10 cellular contexts compared by ENCODE assay signal in the genomic region with DNA sequence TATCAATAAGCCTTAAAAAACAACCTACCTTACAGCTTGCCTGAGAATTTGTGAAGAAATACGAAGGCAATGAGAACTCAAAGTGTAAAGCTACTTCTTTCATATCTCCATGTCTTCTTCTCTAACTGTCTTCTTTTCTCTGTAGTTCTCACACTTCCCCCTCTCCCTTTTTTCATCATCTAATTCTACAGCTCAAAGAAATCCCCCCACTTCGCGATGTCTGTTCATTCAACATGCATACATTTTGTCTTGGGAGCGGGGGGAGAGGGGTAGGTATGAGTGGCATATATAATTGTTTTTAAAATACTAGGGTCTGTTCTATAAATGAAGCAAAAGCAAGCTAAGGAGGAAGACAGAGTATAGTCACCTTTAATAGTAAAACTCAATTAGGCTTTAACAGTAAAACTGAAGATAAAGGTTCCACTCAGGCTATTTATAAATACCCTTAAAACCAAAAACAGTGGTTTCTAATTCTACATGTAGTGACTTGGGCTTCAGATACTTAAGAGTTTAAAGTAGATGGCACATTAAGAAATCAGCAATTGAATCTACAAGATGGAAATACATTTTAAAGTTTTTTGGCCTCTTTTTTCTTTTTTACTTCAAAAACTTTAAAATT.
DNase-seq lines count a peak whose midpoint lies in the region; ATAC-seq, FAIRE-seq and TF ChIP-seq lines count a peak whose summit lies in the region.
"Had no signal": no experiment of that assay in that cellular context is flagged by ENCODE, and none has a peak within 500 bp of the region (broad histone marks: within the 10 kb centered on the region; RNA-seq: fewer than 3 reads in every experiment).

No MANE protein-coding gene starts in this region.

- ATAC-seq in GM21367 (IDR thresholded peaks at IDR 0.05; ENCODE audit: unreplicated experiment) (peak; percentile 33), HG03175 (IDR thresholded peaks at IDR 0.05; ENCODE audit: unreplicated experiment) (peak; percentile 48)
- ATAC-seq in central memory CD8-positive, alpha-beta T cell (replicated peaks; ENCODE audit: extremely low read depth, poor library complexity, severe bottlenecking): peak; percentile 13

- H3K36me3 Mint-ChIP-seq in central memory CD8-positive, alpha-beta T cell (ENCODE audit: insufficient read depth): peaks cover 14% of the 10 kb centered on the region

- in situ Hi-C loops in KBM-7 (cut with MboI; ENCODE audit: low pct_unique_long_range_greater_than_20kb, low sequenced_read_pairs): no loop called here

- peak overlapping the region; percentile 73 for H3K4me3 Mint-ChIP-seq in central memory CD8-positive, alpha-beta T cell

- H3K27ac ChIP-seq in caudate nucleus (ENCODE audit: low read depth, low read length): no peak overlapping the region
- H3K27ac ChIP-seq: parathyroid adenoma had no signal

- peak overlapping the region; percentile 55 for H3K27ac Mint-ChIP-seq in central memory CD8-positive, alpha-beta T cell (ENCODE audit: low read depth)

- FAIRE-seq in GM12891 (lab: Jason Lieb, UNC): peak; percentile 40

- H3K9me3 Mint-ChIP-seq in central memory CD8-positive, alpha-beta T cell: no peaks in the 10 kb centered on the region

- DNase-seq in GM12891 (ENCODE audit: insufficient read length, low spot score) (no peak), caudate nucleus (lab: John Stamatoyannopoulos, UW) (no peak), NCI-H524 treated with DMSO at 0.1 percent for 48 hours (lab: John Stamatoyannopoulos, UW) (no peak), KBM-7 (no peak), NCI-H446 (lab: John Stamatoyannopoulos, UW) (no peak)
- no peak for DNase-seq in central memory CD8-positive, alpha-beta T cell (ENCODE audit: low spot score in 2 of 2)
- DNase-seq: NCI-H1930 had no signal

- H3K27me3 Mint-ChIP-seq in central memory CD8-positive, alpha-beta T cell: no peaks in the 10 kb centered on the region

- TF ChIP-seq POLR2A in GM12891 (IDR thresholded peaks at IDR 0.05; ENCODE audit: low read depth, low read length): no peak

- peaks cover 79% of the 10 kb centered on the region for H3K4me1 Mint-ChIP-seq in central memory CD8-positive, alpha-beta T cell

TF ChIP-seq in GM12891, 5 proteins besides CTCF, POLR2A, EP300 and RAD21:
- TF ChIP-seq SPI1 (IDR thresholded peaks at IDR 0.05; ENCODE audit: low read depth, low read length): no peak
TF ChIP-seq in GM12891: peak in this region for 0.
